8 cellular contexts compared by ENCODE assay signal in genomic region chr20:56995635-56996075, GRCh38.
A peak's percentile ranks its signal among the peaks of the same experiment; 100 is the strongest.
DNase-seq lines count a peak whose midpoint lies in the region; ATAC-seq and TF ChIP-seq lines count a peak whose summit lies in the region.

No MANE protein-coding gene starts in this region.

- H3K4me1 ChIP-seq in MM.1S (ENCODE audit: low read length) = peaks cover 21% of the 10 kb centered on the region
- H3K4me1 ChIP-seq in effector memory CD4-positive, alpha-beta T cell (ENCODE audit: control insufficient read depth, insufficient read depth, low read length, poor library complexity, severe bottlenecking) = no peaks in the 10 kb centered on the region

- H3K79me2 ChIP-seq in MM.1S (ENCODE audit: low read length) = no peaks in the 10 kb centered on the region

- intact Hi-C loops in dorsolateral prefrontal cortex (cut with DNase I) = no loop called here

- H2AFZ ChIP-seq in MM.1S (ENCODE audit: low read length) = peak overlapping the region; percentile 63

- no peaks in the 10 kb centered on the region for H3F3A ChIP-seq in MM.1S (ENCODE audit: insufficient read depth, low read length)

- H4K20me1 ChIP-seq in MM.1S (ENCODE audit: insufficient read depth, low read length) = no peaks in the 10 kb centered on the region

- H3K27me3 ChIP-seq in MM.1S (replicated peaks; ENCODE audit: insufficient read depth, low read length) (no peaks in the 10 kb centered on the region), dorsolateral prefrontal cortex (peaks cover 0 to 28% (median 0%) of the 10 kb centered on the region in 45 donors)
- H3K27me3 ChIP-seq in effector memory CD4-positive, alpha-beta T cell (replicated peaks; ENCODE audit: control insufficient read depth, insufficient read depth, low read length, poor library complexity, severe bottlenecking) = no peaks in the 10 kb centered on the region

- peak; percentile 54 for DNase-seq in activated CD8-positive, alpha-beta memory T cell treated with anti-CD3 and anti-CD28 coated beads, Interleukin-2, amount 50 U/mL, for 48 hours
- DNase-seq in activated CD8-positive, alpha-beta memory T cell treated with anti-CD3 and anti-CD28 coated beads for 24 hours = no peak
- DNase-seq in MM.1S (peak; percentile 56), dorsolateral prefrontal cortex (no peak)
- DNase-seq in stimulated activated CD4-positive, alpha-beta T cell treated with anti-CD3 and anti-CD28 coated beads, Interleukin-4, amount 100 ng/mL, for 1 hour = peak; percentile 4
- no peak for DNase-seq in effector memory CD4-positive, alpha-beta T cell

- H3K4me3 ChIP-seq in MM.1S (ENCODE audit: low read length) (0 out of 2 replicates have a peak overlapping the region, but pooled peaks have one; percentile 27), dorsolateral prefrontal cortex (no peak overlapping the region)
- H3K4me3 ChIP-seq in effector memory CD4-positive, alpha-beta T cell (ENCODE audit: insufficient read depth, low read depth, low read length, poor library complexity, severe bottlenecking) = no peak overlapping the region

- no peaks in the 10 kb centered on the region for H3K36me3 ChIP-seq in MM.1S (replicated peaks; ENCODE audit: insufficient read depth, low read length)
- H3K36me3 ChIP-seq in effector memory CD4-positive, alpha-beta T cell (ENCODE audit: control insufficient read depth, insufficient read depth, low read length) = no peaks in the 10 kb centered on the region

- H3K27ac ChIP-seq in MM.1S (ENCODE audit: low read length) = no peak overlapping the region
- no peak overlapping the region for H3K27ac ChIP-seq in dorsolateral prefrontal cortex
- H3K27ac ChIP-seq in effector memory CD4-positive, alpha-beta T cell (ENCODE audit: insufficient read depth, low read length, poor library complexity, severe bottlenecking) = no peak overlapping the region

- no peak for ATAC-seq in HG02623 (IDR thresholded peaks at IDR 0.05; ENCODE audit: unreplicated experiment)
- no peak for ATAC-seq in GM19452 (IDR thresholded peaks at IDR 0.05; ENCODE audit: unreplicated experiment)

- no peak overlapping the region for H3K9ac ChIP-seq in MM.1S (ENCODE audit: low read length)

- H3K9me3 ChIP-seq in MM.1S (replicated peaks; ENCODE audit: insufficient read depth, low read length) = no peaks in the 10 kb centered on the region
- H3K9me3 ChIP-seq in effector memory CD4-positive, alpha-beta T cell (ENCODE audit: control insufficient read depth, low read length) = peaks cover 11% of the 10 kb centered on the region

- TF ChIP-seq CTCF in MM.1S (IDR thresholded peaks at IDR 0.05; ENCODE audit: low read length) = peak; percentile 85
- TF ChIP-seq CTCF in dorsolateral prefrontal cortex (IDR thresholded peaks at IDR 0.05 in 54 of 56, conservative IDR thresholded peaks at IDR 0.05 in 2 of 56; ENCODE audit: low read depth in 1 of 56, partially characterized antibody in 56 of 56) = peak in 39 of 56 donors; percentile 5 to 46 (median 23)

- peak overlapping the region; percentile 40; the same call in 1 of the 2 replicates for H3K4me2 ChIP-seq in MM.1S (ENCODE audit: low read depth, low read length)

- H3K9me2 ChIP-seq in MM.1S (replicated peaks; ENCODE audit: insufficient read depth, low read length) = no peaks in the 10 kb centered on the region

Comparison
In these comparisons a context has a peak if more than half of its experiments do, and no peak if none do; other contexts are left out.
1. DNase-seq: peak in activated CD8-positive, alpha-beta memory T cell treated with anti-CD3 and anti-CD28 coated beads, Interleukin-2, amount 50 U/mL, for 48 hours (single experiment), MM.1S (single experiment) and stimulated activated CD4-positive, alpha-beta T cell treated with anti-CD3 and anti-CD28 coated beads, Interleukin-4, amount 100 ng/mL, for 1 hour (single experiment); none in activated CD8-positive, alpha-beta memory T cell treated with anti-CD3 and anti-CD28 coated beads for 24 hours (single experiment), dorsolateral prefrontal cortex (0 of 10) and effector memory CD4-positive, alpha-beta T cell (0 of 3).